ENCODE assay signal across 1 cellular context in the genomic region with DNA sequence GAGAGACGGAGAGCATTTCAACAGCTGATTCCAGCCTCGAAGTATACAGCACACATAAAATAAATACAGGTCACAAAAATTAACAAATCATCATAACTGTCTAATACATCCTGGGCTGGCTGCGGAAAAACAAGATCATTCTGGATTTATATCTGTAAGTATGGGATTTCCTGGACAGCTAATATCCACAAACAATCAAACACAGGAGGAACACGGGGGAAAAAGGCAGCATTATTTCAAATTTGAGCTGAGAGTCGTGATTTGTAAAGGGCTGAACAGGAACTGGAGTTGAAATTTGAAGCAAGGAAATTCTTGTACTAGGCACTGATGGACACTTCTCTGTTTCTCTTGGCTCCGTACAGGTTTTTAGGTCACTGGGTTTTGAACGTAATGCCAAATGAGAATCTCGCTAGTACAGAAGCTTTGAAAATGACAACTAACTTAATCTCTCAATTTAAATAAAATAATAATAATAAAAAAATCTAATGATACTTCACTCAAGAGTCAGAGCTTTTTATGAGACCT.
A peak's percentile ranks its signal among the peaks of the same experiment; 100 is the strongest.
TF ChIP-seq lines count a peak whose summit lies in the region.

No MANE protein-coding gene starts in this region.

TF ChIP-seq in endothelial cell of umbilical vein, 7 proteins besides CTCF, POLR2A, EP300 and RAD21:
- TF ChIP-seq, protein P1, sequence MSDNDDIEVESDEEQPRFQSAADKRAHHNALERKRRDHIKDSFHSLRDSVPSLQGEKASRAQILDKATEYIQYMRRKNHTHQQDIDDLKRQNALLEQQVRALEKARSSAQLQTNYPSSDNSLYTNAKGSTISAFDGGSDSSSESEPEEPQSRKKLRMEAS (IDR thresholded peaks at IDR 0.05; ENCODE audit: insufficient read depth, insufficient read length): no peak
- peak; percentile 77 for TF ChIP-seq GATA2 (IDR thresholded peaks at IDR 0.05; ENCODE audit: insufficient read depth, insufficient read length, low read depth, low read length)
- peak; percentile 9 for TF ChIP-seq JUN (IDR thresholded peaks at IDR 0.05; ENCODE audit: borderline replicate concordance, insufficient read depth, insufficient read length, low read depth)
- peak; percentile 25 for TF ChIP-seq POLR2AphosphoS5 (IDR thresholded peaks at IDR 0.05; ENCODE audit: insufficient read depth, low read depth, low read length)
- TF ChIP-seq MYC (IDR thresholded peaks at IDR 0.05; ENCODE audit: low read depth, low read length): no peak
- TF ChIP-seq EZH2 (IDR thresholded peaks at IDR 0.05; ENCODE audit: borderline replicate concordance, low read depth, low read length, severe bottlenecking): no peak
- TF ChIP-seq FOS (IDR thresholded peaks at IDR 0.05; ENCODE audit: borderline replicate concordance, insufficient read depth, low read length): peak; percentile 26
